Comparison of ENCODE assay signal across 1 cellular context in the genomic region with DNA sequence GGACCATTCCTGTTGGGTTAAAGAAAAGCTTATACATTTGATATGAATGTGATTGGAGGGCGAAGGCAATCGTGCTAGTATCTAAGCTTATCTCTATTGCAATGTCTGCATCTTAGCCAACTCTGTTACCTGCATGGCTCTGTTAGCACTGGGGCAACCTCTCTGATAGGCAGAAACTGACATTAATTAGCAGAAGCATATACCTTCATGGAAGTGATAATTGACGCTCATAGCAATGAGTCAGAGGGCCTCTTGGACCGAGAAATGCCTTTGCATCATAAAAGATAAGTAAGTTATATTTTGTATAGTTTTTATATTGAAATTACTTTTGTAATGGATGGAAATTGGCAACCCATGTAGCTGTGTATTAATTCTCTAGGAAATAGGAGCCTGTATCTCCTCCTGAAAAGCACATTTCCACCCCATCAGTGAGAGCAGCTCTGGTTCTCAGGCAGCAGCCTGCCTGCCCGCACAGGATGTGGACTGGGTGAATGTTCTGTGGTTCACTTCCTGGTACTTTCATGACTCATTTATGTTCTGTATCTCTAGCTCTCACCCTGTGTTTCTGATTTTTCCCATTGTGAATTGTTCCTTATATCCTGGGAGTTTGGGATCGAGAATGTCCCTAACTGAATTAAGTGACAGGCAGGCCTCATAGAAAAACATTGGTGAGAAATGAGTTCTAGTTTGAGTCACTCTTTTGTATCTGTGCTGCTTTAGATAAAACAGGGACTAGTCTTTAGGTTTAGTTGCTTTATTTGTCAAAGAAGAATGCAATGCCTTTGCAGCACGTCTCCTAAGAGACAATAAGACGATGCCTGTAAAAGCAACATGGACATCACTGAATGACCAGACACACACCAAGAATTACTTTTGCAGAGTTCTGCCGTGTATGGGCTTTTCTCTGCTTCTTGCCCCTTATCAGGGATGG.
TF ChIP-seq lines count a peak whose summit lies in the region.

No MANE protein-coding gene starts in this region.

TF ChIP-seq in GM23338, 12 proteins besides CTCF, POLR2A, EP300 and RAD21 (continued from another document):
- TF ChIP-seq, protein P1, sequence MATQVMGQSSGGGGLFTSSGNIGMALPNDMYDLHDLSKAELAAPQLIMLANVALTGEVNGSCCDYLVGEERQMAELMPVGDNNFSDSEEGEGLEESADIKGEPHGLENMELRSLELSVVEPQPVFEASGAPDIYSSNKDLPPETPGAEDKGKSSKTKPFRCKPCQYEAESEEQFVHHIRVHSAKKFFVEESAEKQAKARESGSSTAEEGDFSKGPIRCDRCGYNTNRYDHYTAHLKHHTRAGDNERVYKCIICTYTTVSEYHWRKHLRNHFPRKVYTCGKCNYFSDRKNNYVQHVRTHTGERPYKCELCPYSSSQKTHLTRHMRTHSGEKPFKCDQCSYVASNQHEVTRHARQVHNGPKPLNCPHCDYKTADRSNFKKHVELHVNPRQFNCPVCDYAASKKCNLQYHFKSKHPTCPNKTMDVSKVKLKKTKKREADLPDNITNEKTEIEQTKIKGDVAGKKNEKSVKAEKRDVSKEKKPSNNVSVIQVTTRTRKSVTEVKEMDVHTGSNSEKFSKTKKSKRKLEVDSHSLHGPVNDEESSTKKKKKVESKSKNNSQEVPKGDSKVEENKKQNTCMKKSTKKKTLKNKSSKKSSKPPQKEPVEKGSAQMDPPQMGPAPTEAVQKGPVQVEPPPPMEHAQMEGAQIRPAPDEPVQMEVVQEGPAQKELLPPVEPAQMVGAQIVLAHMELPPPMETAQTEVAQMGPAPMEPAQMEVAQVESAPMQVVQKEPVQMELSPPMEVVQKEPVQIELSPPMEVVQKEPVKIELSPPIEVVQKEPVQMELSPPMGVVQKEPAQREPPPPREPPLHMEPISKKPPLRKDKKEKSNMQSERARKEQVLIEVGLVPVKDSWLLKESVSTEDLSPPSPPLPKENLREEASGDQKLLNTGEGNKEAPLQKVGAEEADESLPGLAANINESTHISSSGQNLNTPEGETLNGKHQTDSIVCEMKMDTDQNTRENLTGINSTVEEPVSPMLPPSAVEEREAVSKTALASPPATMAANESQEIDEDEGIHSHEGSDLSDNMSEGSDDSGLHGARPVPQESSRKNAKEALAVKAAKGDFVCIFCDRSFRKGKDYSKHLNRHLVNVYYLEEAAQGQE (IDR thresholded peaks at IDR 0.05; ENCODE audit: unreplicated experiment): no peak
- no peak for TF ChIP-seq STAT1 (IDR thresholded peaks at IDR 0.05; ENCODE audit: unreplicated experiment)
- TF ChIP-seq ZNF114 (CRISPR knock-in tag; IDR thresholded peaks at IDR 0.05): no peak
- TF ChIP-seq EZH2 (IDR thresholded peaks at IDR 0.05; ENCODE audit: low read depth, unreplicated experiment): no peak
- no peak for TF ChIP-seq NANOG (IDR thresholded peaks at IDR 0.05; ENCODE audit: borderline replicate concordance)
- TF ChIP-seq ZNF331 (CRISPR knock-in tag; IDR thresholded peaks at IDR 0.05; ENCODE audit: low read depth): no peak
- TF ChIP-seq POLR2AphosphoS5 (IDR thresholded peaks at IDR 0.05; ENCODE audit: low read depth): no peak
- TF ChIP-seq, protein P2, sequence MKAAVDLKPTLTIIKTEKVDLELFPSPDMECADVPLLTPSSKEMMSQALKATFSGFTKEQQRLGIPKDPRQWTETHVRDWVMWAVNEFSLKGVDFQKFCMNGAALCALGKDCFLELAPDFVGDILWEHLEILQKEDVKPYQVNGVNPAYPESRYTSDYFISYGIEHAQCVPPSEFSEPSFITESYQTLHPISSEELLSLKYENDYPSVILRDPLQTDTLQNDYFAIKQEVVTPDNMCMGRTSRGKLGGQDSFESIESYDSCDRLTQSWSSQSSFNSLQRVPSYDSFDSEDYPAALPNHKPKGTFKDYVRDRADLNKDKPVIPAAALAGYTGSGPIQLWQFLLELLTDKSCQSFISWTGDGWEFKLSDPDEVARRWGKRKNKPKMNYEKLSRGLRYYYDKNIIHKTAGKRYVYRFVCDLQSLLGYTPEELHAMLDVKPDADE (IDR thresholded peaks at IDR 0.05): no peak
